7 cellular contexts compared by ENCODE assay signal in genomic region chr9:98130060-98130459, GRCh38. TPM values are rescaled to one million over a fixed set of nuclear protein-coding genes. Genes with fewer than 3 reads are reported as not detected.
A peak's percentile ranks its signal among the peaks of the same experiment; 100 is the strongest.
DNase-seq lines count a peak whose midpoint lies in the region; ATAC-seq and TF ChIP-seq lines count a peak whose summit lies in the region.
"Not testable (repeated sequence)": the region's sequence is repeated elsewhere in the genome, so short reads cannot be mapped to it uniquely, and the experiment has no call there.

No MANE protein-coding gene starts in this region.

- TF ChIP-seq POLR2A in spleen (IDR thresholded peaks at IDR 0.05): not testable (repeated sequence)

- H3K4me1 ChIP-seq in BLaER1: peaks cover 66% of the 10 kb centered on the region
- not testable (repeated sequence) for H3K4me1 ChIP-seq in HEK293 (ENCODE audit: control insufficient read depth, insufficient read depth, low read length)
- peaks cover 6 to 25% (median 21%) of the 10 kb centered on the region in 6 donors for H3K4me1 ChIP-seq in spleen

- POLR2A ChIA-PET in HEK293 (lab: Yijun Ruan, JAX); T-cell (lab: Charles Lee): not testable (repeated sequence)

- H3K4me3 ChIP-seq in BLaER1; HEK293 (ENCODE audit: low read depth, low read length); spleen: not testable (repeated sequence)

- H3K9ac ChIP-seq in BLaER1: not testable (repeated sequence)

- not testable (repeated sequence) for H3K27ac ChIP-seq in BLaER1; HEK293 (ENCODE audit: extremely low read depth, low read depth, low read length)
- H3K27ac ChIP-seq in spleen: peak overlapping the region in 5 of 8 donors; percentile 27 to 84 (median 74)

- H3K27ac Mint-ChIP-seq in T-cell: peak overlapping the region; percentile 43 to 58
- H3K27ac Mint-ChIP-seq in activated naive CD4-positive, alpha-beta T cell treated with anti-CD3 and anti-CD28 coated beads, Interleukin-2, amount 50 U/mL, for 24 hours: peak overlapping the region; percentile 30
- H3K27ac Mint-ChIP-seq in chondrocyte (ENCODE audit: unreplicated experiment): not testable (repeated sequence)
- H3K27ac Mint-ChIP-seq in memory B cell: peak overlapping the region; percentile 75

- peak overlapping the region; percentile 59 for H3K4me2 ChIP-seq in BLaER1

- not testable (repeated sequence) for H3K9me3 ChIP-seq in BLaER1; HEK293 (ENCODE audit: control insufficient read depth, insufficient read depth, low read depth, low read length); spleen

- H3K9me3 Mint-ChIP-seq in T-cell; activated naive CD4-positive, alpha-beta T cell treated with anti-CD3 and anti-CD28 coated beads, Interleukin-2, amount 50 U/mL, for 24 hours; chondrocyte (ENCODE audit: low read depth); memory B cell: not testable (repeated sequence)

- not testable (repeated sequence) for TF ChIP-seq CTCF in HEK293 (tag by site-specific recombination; IDR thresholded peaks at IDR 0.05); chondrocyte (IDR thresholded peaks at IDR 0.05); spleen (IDR thresholded peaks at IDR 0.05 in 8 of 11, conservative IDR thresholded peaks at IDR 0.05 in 3 of 11)

- H3K36me3 ChIP-seq in BLaER1: not testable (repeated sequence)
- H3K36me3 ChIP-seq in HEK293 (ENCODE audit: control insufficient read depth in 2 of 2, insufficient read depth in 1 of 2, low read length in 2 of 2) (peaks cover 0 to 15% of the 10 kb centered on the region in 2 experiments; a peak in 1 of 3 replicates), spleen (peaks cover 0 to 86% (median under 1%) of the 10 kb centered on the region in 6 donors)

- CTCF ChIA-PET in HEK293 (lab: Yijun Ruan, JAX): interaction anchor here (0.6 kb wide), 3 partner anchors 10 to 715 kb away, joined by 3 to 4 read pairs (median 3); no protein-coding TSS in a partner anchor
- CTCF ChIA-PET in T-cell (lab: Charles Lee): not testable (repeated sequence)

- ATAC-seq in T-cell (replicated peaks in 1 of 4); memory B cell (ENCODE audit: low read depth): not testable (repeated sequence)

- WGBS in spleen, 5 donors: 80 to 97% (median 90%) methylated on average over 4 of the region's 4 CpGs

- peaks cover 38% of the 10 kb centered on the region for H3K36me3 Mint-ChIP-seq in T-cell
- not testable (repeated sequence) for H3K36me3 Mint-ChIP-seq in activated naive CD4-positive, alpha-beta T cell treated with anti-CD3 and anti-CD28 coated beads, Interleukin-2, amount 50 U/mL, for 24 hours; chondrocyte (ENCODE audit: low read depth); memory B cell

- not testable (repeated sequence) for H3K27me3 ChIP-seq in BLaER1; spleen (replicated peaks in 1 of 7)

- H3K4me3 Mint-ChIP-seq in T-cell; activated naive CD4-positive, alpha-beta T cell treated with anti-CD3 and anti-CD28 coated beads, Interleukin-2, amount 50 U/mL, for 24 hours; chondrocyte (ENCODE audit: unreplicated experiment); memory B cell: not testable (repeated sequence)

- H3K4me1 Mint-ChIP-seq in T-cell: peaks cover 0 to 12% (median 0%) of the 10 kb centered on the region in 3 donors
- not testable (repeated sequence) for H3K4me1 Mint-ChIP-seq in activated naive CD4-positive, alpha-beta T cell treated with anti-CD3 and anti-CD28 coated beads, Interleukin-2, amount 50 U/mL, for 24 hours; chondrocyte (ENCODE audit: low read depth)
- H3K4me1 Mint-ChIP-seq in memory B cell: peaks cover 19% of the 10 kb centered on the region

- H4K20me1 ChIP-seq in BLaER1: not testable (repeated sequence)

- not testable (repeated sequence) for DNase-seq in T-cell; memory B cell (ENCODE audit: low spot score in 2 of 2); spleen
- peak; percentile 38 for DNase-seq in chondrocyte (ENCODE audit: low spot score)

- H3K27me3 Mint-ChIP-seq in T-cell; activated naive CD4-positive, alpha-beta T cell treated with anti-CD3 and anti-CD28 coated beads, Interleukin-2, amount 50 U/mL, for 24 hours; chondrocyte (ENCODE audit: low read depth); memory B cell: not testable (repeated sequence)

- intact Hi-C loops in spleen (cut with DNase I; ENCODE audit: low total_unique reads): not testable (repeated sequence)

TF ChIP-seq in HEK293, 187 proteins besides CTCF, POLR2A, EP300 and RAD21:
- TF ChIP-seq ZNF121 (tag by site-specific recombination; IDR thresholded peaks at IDR 0.05): peak; percentile 69; the same call in 1 of the 2 replicates

RNA-seq across cellular contexts. Expression of gene TRIM14, which starts 11.0 kb away (rescaled TPM):
- total RNA-seq in T-cell: 10 to 100 TPM; 75.7 to 98.9 (median 85.3) TPM
- total RNA-seq in chondrocyte: 0.58 to 1.1 TPM (median 1.1 TPM) in 3 replicates
- total RNA-seq in spleen: 10 to 100 TPM; 51.5 to 92.9 (median 68.4) TPM
- 10 to 100 TPM; 11.9 to 23.3 (median 13.9) TPM for polyA plus RNA-seq in spleen

Comparison
In these comparisons a context has a peak if more than half of its experiments do, and no peak if none do; other contexts are left out.
1. RNA of gene TRIM14, which starts 11.0 kb away (total RNA-seq): 75.7 to 98.9 TPM in T-cell and 51.5 to 92.9 TPM in spleen; 0.58 to 1.1 TPM in chondrocyte; every median in the first group is over 10 times any median in the second.